16 cellular contexts compared by ENCODE assay signal in genomic region chr7:115831371-115831770, GRCh38.
"Had no signal": no experiment of that assay in that cellular context is flagged by ENCODE, and none has a peak within 500 bp of the region (broad histone marks: within the 10 kb centered on the region; RNA-seq: fewer than 3 reads in every experiment).

No MANE protein-coding gene starts in this region.

- DNase-seq: activated CD4-positive, alpha-beta T cell treated with anti-CD3 and anti-CD28 coated beads, Interleukin-2, amount 10 ng/mL, durations not matched to agents 24 days and 14 days; activated CD4-positive, CD25-positive, alpha-beta regulatory T cell; activated CD8-positive, alpha-beta memory T cell treated with anti-CD3 and anti-CD28 coated beads, Interleukin-2, amount 50 U/mL, for 48 hours; activated CD8-positive, alpha-beta T cell treated with anti-CD3 and anti-CD28 coated beads, Interleukin-2, amount 10 ng/mL, durations not matched to agents 7 days and 5 days; activated naive CD8-positive, alpha-beta T cell treated with anti-CD3 and anti-CD28 coated beads, Interleukin-2, amount 10 ng/mL, durations not matched to agents 7 days and 5 days; central memory CD4-positive, alpha-beta T cell; hippocampal formation; kidney; left lung; mammary epithelial cell; right lobe of liver; trophoblast cell had no signal

- ATAC-seq: activated CD8-positive, alpha-beta T cell treated with anti-CD3 and anti-CD28 coated beads, Interleukin-2, amount 10 ng/mL, durations not matched to agents 7 days and 5 days; esophagus mucosa; left lung; right lobe of liver had no signal

- H3K4me3 ChIP-seq: coronary artery, left lung, prostate gland, right lobe of liver, suprapubic skin had no signal
